ENCODE assay signal across 1 cellular context in the genomic region with DNA sequence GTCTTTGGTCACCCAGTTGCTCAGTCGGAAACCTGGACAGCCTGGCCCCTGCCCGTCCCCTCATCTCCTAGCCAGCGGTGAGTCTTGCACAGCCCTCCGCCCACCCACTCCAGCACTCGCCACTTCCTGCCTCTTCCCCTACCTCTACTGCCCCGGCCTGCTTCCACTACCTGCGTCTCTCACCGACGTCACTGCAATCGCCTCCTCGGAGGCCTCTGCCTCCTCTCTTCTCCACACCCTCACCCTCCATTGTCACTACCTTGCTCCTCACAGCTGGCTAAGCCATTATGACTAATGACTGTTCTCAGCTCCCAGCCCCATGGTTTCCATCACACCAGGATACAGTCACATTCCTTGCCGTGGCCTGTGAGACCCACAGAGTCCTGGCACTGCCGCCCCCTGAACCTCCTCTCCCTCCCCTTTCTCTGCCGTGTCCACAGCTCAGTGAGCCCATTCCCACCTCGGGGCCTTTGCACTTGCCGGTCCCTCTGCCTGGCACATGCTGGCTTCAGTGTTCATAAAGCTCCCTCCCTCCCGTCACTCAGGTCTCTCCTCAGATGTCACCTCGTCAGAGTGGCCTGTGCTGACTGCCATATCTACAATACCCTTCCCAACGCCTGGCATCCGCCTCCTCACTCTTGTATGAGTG.
TF ChIP-seq lines count a peak whose summit lies in the region.

No MANE protein-coding gene starts in this region.

TF ChIP-seq in neural cell, 6 proteins besides CTCF, POLR2A, EP300 and RAD21 (continued from another document):
- TF ChIP-seq, protein P1, sequence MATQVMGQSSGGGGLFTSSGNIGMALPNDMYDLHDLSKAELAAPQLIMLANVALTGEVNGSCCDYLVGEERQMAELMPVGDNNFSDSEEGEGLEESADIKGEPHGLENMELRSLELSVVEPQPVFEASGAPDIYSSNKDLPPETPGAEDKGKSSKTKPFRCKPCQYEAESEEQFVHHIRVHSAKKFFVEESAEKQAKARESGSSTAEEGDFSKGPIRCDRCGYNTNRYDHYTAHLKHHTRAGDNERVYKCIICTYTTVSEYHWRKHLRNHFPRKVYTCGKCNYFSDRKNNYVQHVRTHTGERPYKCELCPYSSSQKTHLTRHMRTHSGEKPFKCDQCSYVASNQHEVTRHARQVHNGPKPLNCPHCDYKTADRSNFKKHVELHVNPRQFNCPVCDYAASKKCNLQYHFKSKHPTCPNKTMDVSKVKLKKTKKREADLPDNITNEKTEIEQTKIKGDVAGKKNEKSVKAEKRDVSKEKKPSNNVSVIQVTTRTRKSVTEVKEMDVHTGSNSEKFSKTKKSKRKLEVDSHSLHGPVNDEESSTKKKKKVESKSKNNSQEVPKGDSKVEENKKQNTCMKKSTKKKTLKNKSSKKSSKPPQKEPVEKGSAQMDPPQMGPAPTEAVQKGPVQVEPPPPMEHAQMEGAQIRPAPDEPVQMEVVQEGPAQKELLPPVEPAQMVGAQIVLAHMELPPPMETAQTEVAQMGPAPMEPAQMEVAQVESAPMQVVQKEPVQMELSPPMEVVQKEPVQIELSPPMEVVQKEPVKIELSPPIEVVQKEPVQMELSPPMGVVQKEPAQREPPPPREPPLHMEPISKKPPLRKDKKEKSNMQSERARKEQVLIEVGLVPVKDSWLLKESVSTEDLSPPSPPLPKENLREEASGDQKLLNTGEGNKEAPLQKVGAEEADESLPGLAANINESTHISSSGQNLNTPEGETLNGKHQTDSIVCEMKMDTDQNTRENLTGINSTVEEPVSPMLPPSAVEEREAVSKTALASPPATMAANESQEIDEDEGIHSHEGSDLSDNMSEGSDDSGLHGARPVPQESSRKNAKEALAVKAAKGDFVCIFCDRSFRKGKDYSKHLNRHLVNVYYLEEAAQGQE (IDR thresholded peaks at IDR 0.05; ENCODE audit: borderline replicate concordance) = no peak
- no peak for TF ChIP-seq TAF1 (IDR thresholded peaks at IDR 0.05; ENCODE audit: low read depth)
- TF ChIP-seq MXI1 (conservative IDR thresholded peaks at IDR 0.05; ENCODE audit: poor library complexity, severe bottlenecking) = no peak
- no peak for TF ChIP-seq SMC3 (conservative IDR thresholded peaks at IDR 0.05; ENCODE audit: poor library complexity)
- TF ChIP-seq EZH2 (IDR thresholded peaks at IDR 0.05; ENCODE audit: borderline replicate concordance, insufficient read depth, low read length, poor library complexity, severe bottlenecking) = no peak
